In the genomic region with DNA sequence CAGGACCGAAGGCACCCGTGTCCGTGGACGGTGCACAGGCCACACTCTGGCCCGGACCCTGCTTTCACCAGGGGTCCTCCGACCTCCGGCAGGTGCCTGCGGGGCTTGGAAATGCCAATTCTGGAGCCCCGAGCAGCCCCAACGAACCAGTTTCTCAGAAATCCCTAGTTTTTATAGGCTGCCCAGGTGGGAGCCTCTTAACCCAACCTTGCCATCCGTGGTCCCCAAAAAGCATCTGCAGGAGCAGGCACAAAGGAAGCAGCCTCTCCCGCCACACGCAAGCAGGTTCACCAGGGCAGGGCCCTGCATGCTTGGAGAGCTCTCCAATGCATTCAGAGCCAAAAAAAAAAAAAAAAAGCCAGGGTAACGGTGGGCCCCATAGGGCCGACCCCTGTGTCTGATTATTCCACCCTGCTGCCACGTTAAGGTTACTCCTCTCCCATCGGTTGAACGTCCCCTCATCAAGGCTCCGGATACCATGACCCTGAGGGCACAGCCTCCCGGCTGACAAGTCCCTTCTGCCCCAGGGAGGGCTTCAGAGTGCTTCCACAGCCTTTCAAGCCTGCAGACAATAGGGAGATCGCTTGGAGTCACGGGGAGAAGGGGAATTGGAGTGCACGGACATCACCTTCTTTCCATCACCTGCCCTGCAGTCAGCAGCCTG, we compare ENCODE assay signal across 8 cellular contexts. TPM values are rescaled to one million over a fixed set of nuclear protein-coding genes. Genes with fewer than 3 reads are reported as not detected.
A peak's percentile ranks its signal among the peaks of the same experiment; 100 is the strongest.
DNase-seq lines count a peak whose midpoint lies in the region; ATAC-seq and TF ChIP-seq lines count a peak whose summit lies in the region.

No MANE protein-coding gene starts in this region.

- peak overlapping the region; percentile 73 to 84 for H3K27ac ChIP-seq in coronary artery

- H3K27me3 Mint-ChIP-seq in nephron progenitor cell (ENCODE audit: low read depth, poor library complexity) = no peaks in the 10 kb centered on the region

- DNase-seq in BJ (ENCODE audit: low read depth) = no peak
- no peak for DNase-seq in LNCaP clone FGC (ENCODE audit: low read depth)
- DNase-seq in coronary artery (ENCODE audit: low spot score) = no peak
- no peak for DNase-seq in nephron progenitor cell
- DNase-seq in SKM-1 treated with dmso at 0.1 percent for 144 hours (lab: John Stamatoyannopoulos, UW; ENCODE audit: unreplicated experiment) = no peak
- no peak for DNase-seq in GOT3 (lab: John Stamatoyannopoulos, UW)

- H3K36me3 Mint-ChIP-seq in nephron progenitor cell (ENCODE audit: low read depth) = no peaks in the 10 kb centered on the region

- no peaks in the 10 kb centered on the region for H3K27me3 ChIP-seq in BJ (ENCODE audit: control insufficient read depth, insufficient read depth, low read length)

- H3K4me1 Mint-ChIP-seq in nephron progenitor cell = peaks cover 49% of the 10 kb centered on the region

- no peak for TF ChIP-seq CTCF in BJ (IDR thresholded peaks at IDR 0.05; ENCODE audit: insufficient read depth, low read depth, low read length)
- TF ChIP-seq CTCF in LNCaP clone FGC (IDR thresholded peaks at IDR 0.05; ENCODE audit: control insufficient read depth, extremely low read depth, insufficient read depth) = no peak
- TF ChIP-seq CTCF in coronary artery (IDR thresholded peaks at IDR 0.05) = no peak
- TF ChIP-seq CTCF in nephron progenitor cell (IDR thresholded peaks at IDR 0.05) = no peak

- peak overlapping the region; percentile 61 for H3K4me3 ChIP-seq in BJ (ENCODE audit: low read depth, low read length)
- peak overlapping the region; percentile 70 for H3K4me3 ChIP-seq in LNCaP clone FGC (ENCODE audit: low read depth, low read length)
- H3K4me3 ChIP-seq in coronary artery = peak overlapping the region; percentile 83

- H3K4me3 Mint-ChIP-seq in nephron progenitor cell = peak overlapping the region; percentile 84

- ATAC-seq in HG03521 (IDR thresholded peaks at IDR 0.05; ENCODE audit: unreplicated experiment) (no peak), GM21723 (IDR thresholded peaks at IDR 0.05; ENCODE audit: unreplicated experiment) (no peak)

- no peaks in the 10 kb centered on the region for H3K9me3 Mint-ChIP-seq in nephron progenitor cell

- CTCF ChIA-PET in BJ (lab: Yijun Ruan, JAX) = interaction anchor here (0.7 to 1.0 kb wide), 2 partner anchors 26 to 155 kb away, joined by 3 to 4 read pairs; partner anchors contain the start of gene RNF224

- POLR2A ChIA-PET in BJ (lab: Charles Lee) = interaction anchor here (0.6 to 0.7 kb wide), 2 partner anchors 22 to 92 kb away, joined by 4 to 7 read pairs; no protein-coding TSS in a partner anchor

- peak overlapping the region; percentile 68 for H3K27ac Mint-ChIP-seq in nephron progenitor cell

- no peaks in the 10 kb centered on the region for H3K36me3 ChIP-seq in BJ (ENCODE audit: control insufficient read depth, insufficient read depth, low read length)

RNA-seq across cellular contexts. Expression of gene TPRN, which starts 0.8 kb away (rescaled TPM):
- 2.9 and 3.5 TPM in 2 replicates for polyA plus RNA-seq in BJ (2011; rRNA removed)
- 3.2 and 4.3 TPM in 2 replicates for polyA minus RNA-seq in BJ (2011; rRNA and poly(A)+ RNA removed)

RNA-seq across cellular contexts. Expression of gene TMEM203, which starts 4.1 kb away (rescaled TPM):
- polyA plus RNA-seq in BJ (2011; rRNA removed) = 37.8 and 43.8 TPM in 2 replicates
- 13.3 and 18.4 TPM in 2 replicates for polyA minus RNA-seq in BJ (2011; rRNA and poly(A)+ RNA removed)

RNA-seq across cellular contexts. Expression of gene NDOR1, which starts 4.2 kb away (rescaled TPM):
- 4.4 and 7.1 TPM in 2 replicates for polyA plus RNA-seq in BJ (2011; rRNA removed)
- 2.6 and 4.1 TPM in 2 replicates for polyA minus RNA-seq in BJ (2011; rRNA and poly(A)+ RNA removed)

RNA-seq across cellular contexts. Expression of gene SSNA1, which starts 12.9 kb away (rescaled TPM):
- 53.8 and 81.4 TPM in 2 replicates for polyA plus RNA-seq in BJ (2011; rRNA removed)
- 17.3 and 17.5 TPM in 2 replicates for polyA minus RNA-seq in BJ (2011; rRNA and poly(A)+ RNA removed)

RNA-seq across cellular contexts. Expression of gene ANAPC2, which starts 13.0 kb away (rescaled TPM):
- 14.6 and 25.5 TPM in 2 replicates for polyA plus RNA-seq in BJ (2011; rRNA removed)
- polyA minus RNA-seq in BJ (2011; rRNA and poly(A)+ RNA removed) = 16.0 and 18.5 TPM in 2 replicates
